8 cellular contexts compared by ENCODE assay signal in genomic region chr2:126658910-126659613, GRCh38. TPM values are rescaled to one million over a fixed set of nuclear protein-coding genes. Genes with fewer than 3 reads are reported as not detected.
DNase-seq lines count a peak whose midpoint lies in the region; ATAC-seq and FAIRE-seq lines count a peak whose summit lies in the region.

No MANE protein-coding gene starts in this region.

- intact Hi-C loops in left cardiac atrium (cut with DNase I) = loop anchor here in 1 of 2 donors (10.0 kb wide), 1 partner anchor 116 kb away; no protein-coding TSS in a partner anchor

- H3K4me3 ChIP-seq in Jurkat, Clone E6-1 (ENCODE audit: low read length) = peak overlapping the region; percentile 77

- DNase-seq in EL = peak; percentile 62
- DNase-seq in Jurkat, Clone E6-1 (ENCODE audit: low read depth, low spot score) = no peak
- peak; percentile 73 to 77 for DNase-seq in activated T-cell treated with anti-CD3 and anti-CD28 coated beads, Interleukin-2, amount 50 U/mL, for 48 hours
- peak; percentile 81 for DNase-seq in left cardiac atrium
- DNase-seq in stimulated activated CD4-positive, alpha-beta T cell treated with anti-CD3 and anti-CD28 coated beads, Interleukin-15, amount 100 ng/mL, for 24 hours = peak; percentile 73
- DNase-seq in LoVo (ENCODE audit: low spot score) = no peak
- DNase-seq in HTR-8/SVneo (ENCODE audit: insufficient read length, low spot score) = no peak

- no peak for FAIRE-seq in HTR-8/SVneo (lab: Jason Lieb, UNC)

- ATAC-seq in GM21515 (IDR thresholded peaks at IDR 0.05; ENCODE audit: unreplicated experiment) = peak; percentile 44
- ATAC-seq in left cardiac atrium = peak; percentile 17 to 33

RNA-seq across cellular contexts. Expression of gene GYPC, which starts 3.1 kb away (rescaled TPM):
- 140 TPM for polyA plus RNA-seq in Jurkat, Clone E6-1 (2012; ENCODE audit: insufficient read depth, insufficient read length)
- 10 to 100 TPM; 77.1 to 86.8 TPM for total RNA-seq in left cardiac atrium

Comparison
In these comparisons a context has a peak if more than half of its experiments do, and no peak if none do; other contexts are left out.
1. DNase-seq: peak in EL (single experiment), activated T-cell treated with anti-CD3 and anti-CD28 coated beads, Interleukin-2, amount 50 U/mL, for 48 hours (2 of 2), left cardiac atrium (single experiment) and stimulated activated CD4-positive, alpha-beta T cell treated with anti-CD3 and anti-CD28 coated beads, Interleukin-15, amount 100 ng/mL, for 24 hours (single experiment); none in Jurkat, Clone E6-1 (single experiment), LoVo (single experiment) and HTR-8/SVneo (single experiment).